Comparison of ENCODE assay signal across 16 cellular contexts in the genomic region with DNA sequence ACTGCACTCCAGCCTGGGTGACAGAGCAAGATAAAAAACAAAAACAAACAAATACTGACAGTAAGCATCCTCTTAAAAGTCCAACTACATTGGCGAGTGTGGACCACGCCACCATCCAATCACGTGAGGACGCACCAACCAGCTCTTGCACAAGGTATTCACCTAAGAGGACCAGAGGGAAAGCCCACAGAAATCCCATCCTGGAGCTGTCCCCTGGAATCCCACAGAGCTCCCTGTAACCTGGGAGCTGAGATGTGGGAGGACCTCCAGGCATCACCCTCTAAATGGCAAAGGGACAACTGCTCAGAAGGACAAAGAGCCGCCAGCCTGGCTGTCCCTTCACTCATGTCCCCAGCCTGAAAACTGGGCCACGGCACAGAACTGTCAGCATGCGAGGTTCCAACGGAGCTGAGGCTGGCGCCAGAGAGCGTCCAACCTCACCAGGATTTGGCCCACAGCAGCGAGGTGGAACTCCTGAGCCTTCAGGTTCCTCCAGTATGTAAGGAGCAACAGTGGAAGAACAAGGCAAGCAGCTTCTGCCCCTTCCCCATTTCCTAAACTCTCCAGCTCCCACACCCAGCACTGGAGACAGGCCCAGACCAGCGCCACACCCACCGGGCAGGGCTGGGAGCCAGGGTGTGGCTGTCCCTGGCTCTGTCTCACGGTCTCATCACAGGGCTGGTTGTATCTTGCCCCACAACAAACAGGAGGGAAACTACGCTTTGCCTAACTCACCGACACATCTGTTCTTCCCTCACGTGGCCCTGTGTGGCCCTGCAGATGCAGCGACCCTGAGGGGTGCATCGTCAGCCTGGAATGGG. TPM values are rescaled to one million over a fixed set of nuclear protein-coding genes. Genes with fewer than 3 reads are reported as not detected.
DNase-seq lines count a peak whose midpoint lies in the region; ATAC-seq, FAIRE-seq and TF ChIP-seq lines count a peak whose summit lies in the region.
"Had no signal": no experiment of that assay in that cellular context is flagged by ENCODE, and none has a peak within 500 bp of the region (broad histone marks: within the 10 kb centered on the region; RNA-seq: fewer than 3 reads in every experiment).

No MANE protein-coding gene starts in this region.

- DNase-seq in cardiac septum (ENCODE audit: low spot score) (peak; percentile 62), Right ventricle myocardium inferior (ENCODE audit: missing footprints) (no peak), mammary epithelial cell (peak; percentile 73), left colon (peak in 1 of 2 donors; percentile 18), GM12892 (ENCODE audit: insufficient read length) (no peak), SW 1271 (lab: John Stamatoyannopoulos, UW) (no peak)
- no peak for DNase-seq in activated CD4-positive, alpha-beta memory T cell treated with anti-CD3 and anti-CD28 coated beads for 36 hours
- DNase-seq: activated CD4-positive, alpha-beta T cell treated with anti-CD3 and anti-CD28 coated beads for 4 hours; activated T-cell treated with anti-CD3 and anti-CD28 coated beads, Interleukin-2, amount 50 U/mL, for 1 hour; MV-4-11; SIG-M5 had no signal

- no peaks in the 10 kb centered on the region for H4K20me1 ChIP-seq in mammary epithelial cell (ENCODE audit: insufficient read depth, low read length)

- no peak for TF ChIP-seq POLR2A in GM12892 (IDR thresholded peaks at IDR 0.05; ENCODE audit: low read depth, low read length)

- intact Hi-C loops in cardiac septum (cut with DNase I) (no loop called here), Right ventricle myocardium inferior (cut with DNase I) (no loop called here), mammary epithelial cell (cut with micrococcal nuclease) (loop anchor here (2.0 kb wide), 1 partner anchor 52 kb away; no protein-coding TSS in a partner anchor), left colon (cut with DNase I, micrococcal nuclease) (no loop called here)
- intact Hi-C loops in activated CD4-positive, alpha-beta memory T cell treated with anti-CD3 and anti-CD28 coated beads for 36 hours (cut with micrococcal nuclease): no loop called here

- H3K4me2 ChIP-seq in mammary epithelial cell (ENCODE audit: insufficient read depth, low read depth, low read length): peak overlapping the region; percentile 49

- no peak for TF ChIP-seq CTCF in mammary epithelial cell (conservative IDR thresholded peaks at IDR 0.05 in 1 of 2, IDR thresholded peaks at IDR 0.05 in 1 of 2; ENCODE audit: extremely low read depth in 1 of 2, insufficient read depth in 1 of 2, low read depth in 1 of 2, low read length in 2 of 2)

- H3K27ac Mint-ChIP-seq in activated CD4-positive, alpha-beta memory T cell treated with anti-CD3 and anti-CD28 coated beads for 36 hours: no peak overlapping the region
- H3K27ac Mint-ChIP-seq: dendritic cell treated with granulocyte-macrophage colony-stimulating factor and Interleukin-4, amounts not matched to agents 40 ng/mL and 50 ng/mL, for 4 days; mesothelial cell of epicardium had no signal

- no peak overlapping the region for H3K4me3 ChIP-seq in mammary epithelial cell (replicated peaks in 1 of 3; ENCODE audit: insufficient read depth in 1 of 3, low read depth in 2 of 3, low read length in 3 of 3)
- no peak overlapping the region for H3K4me3 ChIP-seq in thymus (ENCODE audit: low read length)
- H3K4me3 ChIP-seq: tibial nerve had no signal

- no peak overlapping the region for H3K4me3 Mint-ChIP-seq in activated CD4-positive, alpha-beta memory T cell treated with anti-CD3 and anti-CD28 coated beads for 36 hours
- H3K4me3 Mint-ChIP-seq: dendritic cell treated with granulocyte-macrophage colony-stimulating factor and Interleukin-4, amounts not matched to agents 40 ng/mL and 50 ng/mL, for 4 days; mesothelial cell of epicardium had no signal

- no peaks in the 10 kb centered on the region for H3K9me3 Mint-ChIP-seq in activated CD4-positive, alpha-beta memory T cell treated with anti-CD3 and anti-CD28 coated beads for 36 hours
- H3K9me3 Mint-ChIP-seq: dendritic cell treated with granulocyte-macrophage colony-stimulating factor and Interleukin-4, amounts not matched to agents 40 ng/mL and 50 ng/mL, for 4 days; mesothelial cell of epicardium had no signal

- H3K9me3 ChIP-seq in mammary epithelial cell (replicated peaks; ENCODE audit: insufficient read depth, low read length) (no peaks in the 10 kb centered on the region), thymus (ENCODE audit: control insufficient read depth) (no peaks in the 10 kb centered on the region)
- H3K9me3 ChIP-seq: tibial nerve had no signal

- H3K9ac ChIP-seq in mammary epithelial cell (ENCODE audit: insufficient read depth, low read length): no peak overlapping the region

- CTCF ChIA-PET in mammary epithelial cell (lab: Charles Lee; ENCODE audit: low non-redundant PET): no interaction called here
- CTCF ChIA-PET in activated CD4-positive, alpha-beta memory T cell treated with anti-CD3 and anti-CD28 coated beads for 36 hours (lab: Charles Lee): interaction anchor here (0.6 to 1.2 kb wide), 2 partner anchors 335 to 516 kb away, joined by 3 to 4 read pairs; no protein-coding TSS in a partner anchor

- H3K4me1 ChIP-seq in mammary epithelial cell (ENCODE audit: insufficient read depth, low read length) (peaks cover 18% of the 10 kb centered on the region), thymus (ENCODE audit: control insufficient read depth, insufficient read depth, low read length) (no peaks in the 10 kb centered on the region)

- in situ Hi-C loops in mammary epithelial cell (cut with MboI; ENCODE audit: low sequenced_read_pairs in 2 of 2): no loop called here

- no peaks in the 10 kb centered on the region for H3K27me3 Mint-ChIP-seq in activated CD4-positive, alpha-beta memory T cell treated with anti-CD3 and anti-CD28 coated beads for 36 hours
- H3K27me3 Mint-ChIP-seq: dendritic cell treated with granulocyte-macrophage colony-stimulating factor and Interleukin-4, amounts not matched to agents 40 ng/mL and 50 ng/mL, for 4 days had no signal

- ATAC-seq in Right ventricle myocardium inferior: no peak
- ATAC-seq in left colon: peak; percentile 82

- peaks cover 30% of the 10 kb centered on the region for H3K36me3 Mint-ChIP-seq in activated CD4-positive, alpha-beta memory T cell treated with anti-CD3 and anti-CD28 coated beads for 36 hours

- peaks cover 66% of the 10 kb centered on the region for H3K79me2 ChIP-seq in mammary epithelial cell (ENCODE audit: insufficient read depth, low read length)

- dilution Hi-C loops in mammary epithelial cell (cut with HindIII; ENCODE audit: low sequenced_read_pairs): no loop called here

- H2AFZ ChIP-seq in mammary epithelial cell (ENCODE audit: low read depth, low read length): no peak overlapping the region

- BruUV-seq in mammary epithelial cell (replicated peaks; lab: Mats Ljungman, UMichigan): no TSS peak

- peaks cover 11% of the 10 kb centered on the region for H3K36me3 ChIP-seq in mammary epithelial cell (ENCODE audit: insufficient read depth, low read length)
- H3K36me3 ChIP-seq in thymus (ENCODE audit: control insufficient read depth, insufficient read depth): peaks cover 60% of the 10 kb centered on the region

- H3K4me1 Mint-ChIP-seq in activated CD4-positive, alpha-beta memory T cell treated with anti-CD3 and anti-CD28 coated beads for 36 hours (ENCODE audit: low read depth): no peaks in the 10 kb centered on the region

- POLR2A ChIA-PET in activated CD4-positive, alpha-beta memory T cell treated with anti-CD3 and anti-CD28 coated beads for 36 hours (lab: Charles Lee): no interaction called here

- WGBS in mammary epithelial cell (ENCODE audit: low coverage, missing lambda C conversion rate): 62% methylated on average over 15 of the region's 19 CpGs
- 96% methylated on average over 19 of the region's 19 CpGs for WGBS in thymus

- H3K27ac ChIP-seq in mammary epithelial cell (ENCODE audit: insufficient read depth, low read depth, low read length) (peak overlapping the region; percentile 34), thymus (ENCODE audit: low read depth) (peak overlapping the region; percentile 4)

- H3K27me3 ChIP-seq in mammary epithelial cell (ENCODE audit: insufficient read depth, low read length) (no peaks in the 10 kb centered on the region), thymus (ENCODE audit: control insufficient read depth, insufficient read depth) (no peaks in the 10 kb centered on the region)
- H3K27me3 ChIP-seq: tibial nerve had no signal

- FAIRE-seq in GM12892 (lab: Jason Lieb, UNC): no peak
- FAIRE-seq: A204.1 had no signal

RNA-seq across cellular contexts. Expression of gene IPPK, which starts 15.2 kb away (rescaled TPM):
- 13.1 TPM for total RNA-seq in cardiac septum
- total RNA-seq in Right ventricle myocardium inferior: 5.9 TPM
- total RNA-seq in mammary epithelial cell: 10 to 100 TPM; 13.4 to 25.0 TPM
- 25.2 TPM for polyA plus RNA-seq in mammary epithelial cell
- 48.0 TPM for polyA minus RNA-seq in mammary epithelial cell
- total RNA-seq in left colon: 1 to 10 TPM; 7.1 to 9.5 TPM
- 10.5 TPM for polyA plus RNA-seq in thymus
- 7.4 TPM for polyA plus RNA-seq in GM12892 (2012; ENCODE audit: missing spikeins)
- total RNA-seq in activated CD4-positive, alpha-beta memory T cell treated with anti-CD3 and anti-CD28 coated beads for 36 hours: 10 to 100 TPM; 10.8 to 11.0 TPM

Comparison
In these comparisons a context has a peak if more than half of its experiments do, and no peak if none do; other contexts are left out.
1. DNase-seq: peak in cardiac septum (single experiment) and mammary epithelial cell (single experiment); none in Right ventricle myocardium inferior (single experiment), GM12892 (single experiment), activated CD4-positive, alpha-beta memory T cell treated with anti-CD3 and anti-CD28 coated beads for 36 hours (single experiment) and SW 1271 (0 of 2).